In the genomic region with DNA sequence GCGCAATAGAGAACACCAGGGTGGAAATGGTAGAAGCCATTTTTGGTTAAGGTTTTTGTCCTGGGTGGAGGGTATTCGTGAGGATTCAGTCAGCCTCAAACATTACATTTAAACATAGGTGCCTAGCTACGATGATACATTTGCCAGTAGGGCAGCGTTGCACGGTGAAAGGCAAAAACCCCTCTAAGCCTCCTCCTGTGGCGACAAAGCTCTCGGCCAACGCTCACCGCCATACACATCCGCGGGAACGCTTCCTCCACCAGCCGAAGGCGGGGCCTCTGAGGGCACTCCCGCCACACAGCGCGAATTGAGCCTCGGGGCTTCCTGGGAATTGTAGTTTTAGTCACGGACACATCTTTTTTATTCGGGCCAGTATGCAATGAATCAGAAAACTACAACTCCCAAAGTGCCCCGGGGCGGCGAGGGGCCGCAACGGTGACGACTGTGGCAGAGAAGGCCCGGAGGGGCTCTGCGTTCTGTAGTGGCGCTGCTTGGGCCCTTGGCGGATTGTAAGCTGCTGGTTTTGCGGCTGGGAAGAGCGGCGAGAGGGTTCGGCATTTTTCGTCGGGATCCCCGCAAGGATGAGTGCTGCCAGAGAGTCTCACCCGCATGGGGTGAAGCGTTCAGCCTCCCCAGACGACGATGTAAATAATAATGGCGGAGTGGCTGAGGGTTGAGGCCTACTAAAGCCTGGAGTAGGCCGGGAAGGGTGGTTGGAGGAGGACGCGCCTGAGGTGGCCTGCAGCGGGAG, we compare ENCODE assay signal across 1 cellular context.
A peak's percentile ranks its signal among the peaks of the same experiment; 100 is the strongest.
TF ChIP-seq lines count a peak whose summit lies in the region.

Gene C11orf58, plus strand, starts transcription at position 450 of the 751 bp plus-strand sequence. Its CDS starts 132 bp downstream, at position 582.

TF ChIP-seq in K562, 482 proteins besides CTCF, POLR2A, EP300 and RAD21 (continued from another document and continues in another):
- TF ChIP-seq, protein P1, sequence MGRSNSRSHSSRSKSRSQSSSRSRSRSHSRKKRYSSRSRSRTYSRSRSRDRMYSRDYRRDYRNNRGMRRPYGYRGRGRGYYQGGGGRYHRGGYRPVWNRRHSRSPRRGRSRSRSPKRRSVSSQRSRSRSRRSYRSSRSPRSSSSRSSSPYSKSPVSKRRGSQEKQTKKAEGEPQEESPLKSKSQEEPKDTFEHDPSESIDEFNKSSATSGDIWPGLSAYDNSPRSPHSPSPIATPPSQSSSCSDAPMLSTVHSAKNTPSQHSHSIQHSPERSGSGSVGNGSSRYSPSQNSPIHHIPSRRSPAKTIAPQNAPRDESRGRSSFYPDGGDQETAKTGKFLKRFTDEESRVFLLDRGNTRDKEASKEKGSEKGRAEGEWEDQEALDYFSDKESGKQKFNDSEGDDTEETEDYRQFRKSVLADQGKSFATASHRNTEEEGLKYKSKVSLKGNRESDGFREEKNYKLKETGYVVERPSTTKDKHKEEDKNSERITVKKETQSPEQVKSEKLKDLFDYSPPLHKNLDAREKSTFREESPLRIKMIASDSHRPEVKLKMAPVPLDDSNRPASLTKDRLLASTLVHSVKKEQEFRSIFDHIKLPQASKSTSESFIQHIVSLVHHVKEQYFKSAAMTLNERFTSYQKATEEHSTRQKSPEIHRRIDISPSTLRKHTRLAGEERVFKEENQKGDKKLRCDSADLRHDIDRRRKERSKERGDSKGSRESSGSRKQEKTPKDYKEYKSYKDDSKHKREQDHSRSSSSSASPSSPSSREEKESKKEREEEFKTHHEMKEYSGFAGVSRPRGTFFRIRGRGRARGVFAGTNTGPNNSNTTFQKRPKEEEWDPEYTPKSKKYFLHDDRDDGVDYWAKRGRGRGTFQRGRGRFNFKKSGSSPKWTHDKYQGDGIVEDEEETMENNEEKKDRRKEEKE (IDR thresholded peaks at IDR 0.05; ENCODE audit: borderline replicate concordance in 1 of 2, control insufficient read depth in 1 of 2, low read depth in 2 of 2, low read length in 1 of 2): 0 out of 4 replicates have a peak, but pooled peaks of 1 of the 2 experiments have one; percentile 34
- TF ChIP-seq ZBED1 (IDR thresholded peaks at IDR 0.05): 0 out of 2 replicates have a peak, but pooled peaks have one; percentile 41
- peak in 1 of 2 experiments; percentile 53; a peak in 1 of 4 replicates for TF ChIP-seq KDM4B (IDR thresholded peaks at IDR 0.05; ENCODE audit: borderline replicate concordance in 2 of 2, low read depth in 1 of 2)
- no peak for TF ChIP-seq CREBBP (IDR thresholded peaks at IDR 0.05; ENCODE audit: low read depth, low read length)
- TF ChIP-seq, protein P2, sequence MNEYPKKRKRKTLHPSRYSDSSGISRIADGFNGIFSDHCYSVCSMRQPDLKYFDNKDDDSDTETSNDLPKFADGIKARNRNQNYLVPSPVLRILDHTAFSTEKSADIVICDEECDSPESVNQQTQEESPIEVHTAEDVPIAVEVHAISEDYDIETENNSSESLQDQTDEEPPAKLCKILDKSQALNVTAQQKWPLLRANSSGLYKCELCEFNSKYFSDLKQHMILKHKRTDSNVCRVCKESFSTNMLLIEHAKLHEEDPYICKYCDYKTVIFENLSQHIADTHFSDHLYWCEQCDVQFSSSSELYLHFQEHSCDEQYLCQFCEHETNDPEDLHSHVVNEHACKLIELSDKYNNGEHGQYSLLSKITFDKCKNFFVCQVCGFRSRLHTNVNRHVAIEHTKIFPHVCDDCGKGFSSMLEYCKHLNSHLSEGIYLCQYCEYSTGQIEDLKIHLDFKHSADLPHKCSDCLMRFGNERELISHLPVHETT (CRISPR knock-in tag; conservative IDR thresholded peaks at IDR 0.05 in 1 of 2, IDR thresholded peaks at IDR 0.05 in 1 of 2): peak; percentile 53 to 57; a peak in 1 of 4 replicates
- no peak for TF ChIP-seq SMC3 (conservative IDR thresholded peaks at IDR 0.05; ENCODE audit: insufficient read depth, low read depth, low read length)
- no peak for TF ChIP-seq TRIM25 (IDR thresholded peaks at IDR 0.05; ENCODE audit: borderline replicate concordance)
- no peak for TF ChIP-seq THRA (IDR thresholded peaks at IDR 0.05)
- TF ChIP-seq BHLHE40 (IDR thresholded peaks at IDR 0.05; ENCODE audit: low read length): no peak
- TF ChIP-seq, protein P3, sequence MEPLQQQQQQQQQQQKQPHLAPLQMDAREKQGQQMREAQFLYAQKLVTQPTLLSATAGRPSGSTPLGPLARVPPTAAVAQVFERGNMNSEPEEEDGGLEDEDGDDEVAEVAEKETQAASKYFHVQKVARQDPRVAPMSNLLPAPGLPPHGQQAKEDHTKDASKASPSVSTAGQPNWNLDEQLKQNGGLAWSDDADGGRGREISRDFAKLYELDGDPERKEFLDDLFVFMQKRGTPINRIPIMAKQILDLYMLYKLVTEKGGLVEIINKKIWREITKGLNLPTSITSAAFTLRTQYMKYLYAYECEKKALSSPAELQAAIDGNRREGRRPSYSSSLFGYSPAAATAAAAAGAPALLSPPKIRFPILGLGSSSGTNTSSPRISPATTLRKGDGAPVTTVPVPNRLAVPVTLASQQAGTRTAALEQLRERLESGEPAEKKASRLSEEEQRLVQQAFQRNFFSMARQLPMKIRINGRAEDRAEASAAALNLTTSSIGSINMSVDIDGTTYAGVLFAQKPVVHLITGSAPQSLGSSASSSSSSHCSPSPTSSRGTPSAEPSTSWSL (CRISPR knock-in tag; IDR thresholded peaks at IDR 0.05; ENCODE audit: borderline replicate concordance): no peak
- TF ChIP-seq ZNF518B (CRISPR knock-in tag; IDR thresholded peaks at IDR 0.05): no peak
- peak; percentile 98 for TF ChIP-seq CXXC5 (CRISPR knock-in tag; IDR thresholded peaks at IDR 0.05)
- TF ChIP-seq GABPB1 (CRISPR knock-in tag; IDR thresholded peaks at IDR 0.05): peak; percentile 61
- TF ChIP-seq, protein P4, sequence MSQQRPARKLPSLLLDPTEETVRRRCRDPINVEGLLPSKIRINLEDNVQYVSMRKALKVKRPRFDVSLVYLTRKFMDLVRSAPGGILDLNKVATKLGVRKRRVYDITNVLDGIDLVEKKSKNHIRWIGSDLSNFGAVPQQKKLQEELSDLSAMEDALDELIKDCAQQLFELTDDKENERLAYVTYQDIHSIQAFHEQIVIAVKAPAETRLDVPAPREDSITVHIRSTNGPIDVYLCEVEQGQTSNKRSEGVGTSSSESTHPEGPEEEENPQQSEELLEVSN (IDR thresholded peaks at IDR 0.05; ENCODE audit: borderline replicate concordance in 1 of 2, extremely low read depth in 1 of 2, insufficient read depth in 1 of 2, insufficient read length in 1 of 2, low read depth in 1 of 2, low read length in 1 of 2, poor library complexity in 1 of 2, severe bottlenecking in 1 of 2): peak; percentile 55 to 61
- TF ChIP-seq DNMT1 (IDR thresholded peaks at IDR 0.05): 0 out of 2 replicates have a peak, but pooled peaks have one; percentile 1
- no peak for TF ChIP-seq TCF3 (CRISPR knock-in tag; IDR thresholded peaks at IDR 0.05)
- TF ChIP-seq, protein P5, sequence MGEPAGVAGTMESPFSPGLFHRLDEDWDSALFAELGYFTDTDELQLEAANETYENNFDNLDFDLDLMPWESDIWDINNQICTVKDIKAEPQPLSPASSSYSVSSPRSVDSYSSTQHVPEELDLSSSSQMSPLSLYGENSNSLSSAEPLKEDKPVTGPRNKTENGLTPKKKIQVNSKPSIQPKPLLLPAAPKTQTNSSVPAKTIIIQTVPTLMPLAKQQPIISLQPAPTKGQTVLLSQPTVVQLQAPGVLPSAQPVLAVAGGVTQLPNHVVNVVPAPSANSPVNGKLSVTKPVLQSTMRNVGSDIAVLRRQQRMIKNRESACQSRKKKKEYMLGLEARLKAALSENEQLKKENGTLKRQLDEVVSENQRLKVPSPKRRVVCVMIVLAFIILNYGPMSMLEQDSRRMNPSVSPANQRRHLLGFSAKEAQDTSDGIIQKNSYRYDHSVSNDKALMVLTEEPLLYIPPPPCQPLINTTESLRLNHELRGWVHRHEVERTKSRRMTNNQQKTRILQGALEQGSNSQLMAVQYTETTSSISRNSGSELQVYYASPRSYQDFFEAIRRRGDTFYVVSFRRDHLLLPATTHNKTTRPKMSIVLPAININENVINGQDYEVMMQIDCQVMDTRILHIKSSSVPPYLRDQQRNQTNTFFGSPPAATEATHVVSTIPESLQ (CRISPR knock-in tag; IDR thresholded peaks at IDR 0.05): peak; percentile 65; the same call in 1 of the 2 replicates
- TF ChIP-seq ZC3H8 (IDR thresholded peaks at IDR 0.05): no peak
- TF ChIP-seq MECOM (CRISPR knock-in tag; IDR thresholded peaks at IDR 0.05): no peak
- TF ChIP-seq, protein P6, sequence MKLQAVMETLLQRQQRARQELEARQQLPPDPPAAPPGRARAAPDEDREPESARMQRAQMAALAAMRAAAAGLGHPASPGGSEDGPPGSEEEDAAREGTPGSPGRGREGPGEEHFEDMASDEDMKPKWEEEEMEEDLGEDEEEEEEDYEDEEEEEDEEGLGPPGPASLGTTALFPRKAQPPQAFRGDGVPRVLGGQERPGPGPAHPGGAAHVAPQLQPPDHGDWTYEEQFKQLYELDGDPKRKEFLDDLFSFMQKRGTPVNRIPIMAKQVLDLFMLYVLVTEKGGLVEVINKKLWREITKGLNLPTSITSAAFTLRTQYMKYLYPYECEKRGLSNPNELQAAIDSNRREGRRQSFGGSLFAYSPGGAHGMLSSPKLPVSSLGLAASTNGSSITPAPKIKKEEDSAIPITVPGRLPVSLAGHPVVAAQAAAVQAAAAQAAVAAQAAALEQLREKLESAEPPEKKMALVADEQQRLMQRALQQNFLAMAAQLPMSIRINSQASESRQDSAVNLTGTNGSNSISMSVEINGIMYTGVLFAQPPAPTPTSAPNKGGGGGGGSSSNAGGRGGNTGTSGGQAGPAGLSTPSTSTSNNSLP (IDR thresholded peaks at IDR 0.05; ENCODE audit: borderline replicate concordance, low read depth, low read length): no peak
